In genomic region chr15:68550498-68551295, GRCh38 we compare ENCODE assay signal across 8 cellular contexts. TPM values are rescaled to one million over a fixed set of nuclear protein-coding genes. Genes with fewer than 3 reads are reported as not detected.
DNase-seq lines count a peak whose midpoint lies in the region; ATAC-seq and TF ChIP-seq lines count a peak whose summit lies in the region.

No MANE protein-coding gene starts in this region.

- peak; percentile 49 for DNase-seq in AG08396 (ENCODE audit: low spot score)
- DNase-seq in GM19240 (ENCODE audit: insufficient read length, low spot score), result peak; percentile 37
- peak; percentile 22 for DNase-seq in NCI-H526 treated with DMSO at 0.1 percent for 48 hours (lab: John Stamatoyannopoulos, UW)
- peak; percentile 58 for DNase-seq in activated CD8-positive, alpha-beta memory T cell treated with anti-CD3 and anti-CD28 coated beads, Interleukin-2, amount 50 U/mL, for 24 hours (ENCODE audit: extremely low read depth)
- peak; percentile 92 for DNase-seq in esophagus muscularis mucosa (ENCODE audit: extremely low spot score)
- DNase-seq in stimulated activated naive CD8-positive, alpha-beta T cell treated with anti-CD3 and anti-CD28 coated beads, Interleukin-15, amount 100 ng/mL, for 72 hours, result peak; percentile 53 to 63

- no peaks in the 10 kb centered on the region for H3K4me1 Mint-ChIP-seq in nephron
- no peaks in the 10 kb centered on the region for H3K4me1 Mint-ChIP-seq in stimulated activated naive CD8-positive, alpha-beta T cell treated with anti-CD3 and anti-CD28 coated beads, Interleukin-15, amount 100 ng/mL, for 72 hours

- peaks cover 0 to 50% (median 0%) of the 10 kb centered on the region in 4 donors for H3K27me3 ChIP-seq in esophagus muscularis mucosa

- H3K27me3 Mint-ChIP-seq in nephron (ENCODE audit: low read depth), result peaks cover 23% of the 10 kb centered on the region
- H3K27me3 Mint-ChIP-seq in stimulated activated naive CD8-positive, alpha-beta T cell treated with anti-CD3 and anti-CD28 coated beads, Interleukin-15, amount 100 ng/mL, for 72 hours, result peaks cover 47% of the 10 kb centered on the region

- no peak for TF ChIP-seq EP300 in esophagus muscularis mucosa (IDR thresholded peaks at IDR 0.05)

- peak overlapping the region in 1 of 3 experiments; percentile 50 for H3K27ac Mint-ChIP-seq in nephron
- no peak overlapping the region for H3K27ac Mint-ChIP-seq in stimulated activated naive CD8-positive, alpha-beta T cell treated with anti-CD3 and anti-CD28 coated beads, Interleukin-15, amount 100 ng/mL, for 72 hours

- H3K36me3 ChIP-seq in esophagus muscularis mucosa, result no peaks in the 10 kb centered on the region

- no peaks in the 10 kb centered on the region for H3K4me1 ChIP-seq in esophagus muscularis mucosa

- no peak overlapping the region for H3K27ac ChIP-seq in esophagus muscularis mucosa (replicated peaks in 1 of 4)

- ATAC-seq in stimulated activated naive CD8-positive, alpha-beta T cell treated with anti-CD3 and anti-CD28 coated beads, Interleukin-15, amount 100 ng/mL, for 72 hours, result peak; percentile 45
- ATAC-seq in HG03095 (IDR thresholded peaks at IDR 0.05; ENCODE audit: unreplicated experiment), result no peak

- no peak overlapping the region for H3K4me3 Mint-ChIP-seq in nephron
- H3K4me3 Mint-ChIP-seq in stimulated activated naive CD8-positive, alpha-beta T cell treated with anti-CD3 and anti-CD28 coated beads, Interleukin-15, amount 100 ng/mL, for 72 hours, result no peak overlapping the region

- WGBS in esophagus muscularis mucosa, result 46% methylated on average over 17 of the region's 20 CpGs

- no peak overlapping the region for H3K4me3 ChIP-seq in esophagus muscularis mucosa

- TF ChIP-seq POLR2A in esophagus muscularis mucosa (IDR thresholded peaks at IDR 0.05; ENCODE audit: low read depth), result no peak

- TF ChIP-seq CTCF in esophagus muscularis mucosa (IDR thresholded peaks at IDR 0.05) (peak; percentile 82 to 99 (median 91)), nephron (IDR thresholded peaks at IDR 0.05; ENCODE audit: unreplicated experiment in 3 of 3) (peak; percentile 89 to 93 (median 92))

- H3K9me3 Mint-ChIP-seq in nephron, result no peaks in the 10 kb centered on the region
- no peaks in the 10 kb centered on the region for H3K9me3 Mint-ChIP-seq in stimulated activated naive CD8-positive, alpha-beta T cell treated with anti-CD3 and anti-CD28 coated beads, Interleukin-15, amount 100 ng/mL, for 72 hours

- no peaks in the 10 kb centered on the region for H3K9me3 ChIP-seq in esophagus muscularis mucosa

- intact Hi-C loops in esophagus muscularis mucosa (cut with DNase I), result loop anchor here (5.0 to 10.0 kb wide), 2 partner anchors 246 to 372 kb away; no protein-coding TSS in a partner anchor

- no peaks in the 10 kb centered on the region for H3K36me3 Mint-ChIP-seq in nephron (ENCODE audit: low read depth)

RNA-seq across cellular contexts. Expression of gene CORO2B, which starts 28.1 kb away (rescaled TPM):
- 10 to 100 TPM in 1 of 4 donors, 1 to 10 TPM in 3; 5.8 to 12.2 (median 7.5) TPM for total RNA-seq in esophagus muscularis mucosa

Comparison
In these comparisons a context has a peak if more than half of its experiments do, and no peak if none do; other contexts are left out.
1. DNase-seq: peak in every context shown above with its lines; median percentile 92 in esophagus muscularis mucosa; 58 in activated CD8-positive, alpha-beta memory T cell treated with anti-CD3 and anti-CD28 coated beads, Interleukin-2, amount 50 U/mL, for 24 hours; 58 in stimulated activated naive CD8-positive, alpha-beta T cell treated with anti-CD3 and anti-CD28 coated beads, Interleukin-15, amount 100 ng/mL, for 72 hours; 49 in AG08396; 37 in GM19240; 22 in NCI-H526 treated with DMSO at 0.1 percent for 48 hours.